In the genomic region with DNA sequence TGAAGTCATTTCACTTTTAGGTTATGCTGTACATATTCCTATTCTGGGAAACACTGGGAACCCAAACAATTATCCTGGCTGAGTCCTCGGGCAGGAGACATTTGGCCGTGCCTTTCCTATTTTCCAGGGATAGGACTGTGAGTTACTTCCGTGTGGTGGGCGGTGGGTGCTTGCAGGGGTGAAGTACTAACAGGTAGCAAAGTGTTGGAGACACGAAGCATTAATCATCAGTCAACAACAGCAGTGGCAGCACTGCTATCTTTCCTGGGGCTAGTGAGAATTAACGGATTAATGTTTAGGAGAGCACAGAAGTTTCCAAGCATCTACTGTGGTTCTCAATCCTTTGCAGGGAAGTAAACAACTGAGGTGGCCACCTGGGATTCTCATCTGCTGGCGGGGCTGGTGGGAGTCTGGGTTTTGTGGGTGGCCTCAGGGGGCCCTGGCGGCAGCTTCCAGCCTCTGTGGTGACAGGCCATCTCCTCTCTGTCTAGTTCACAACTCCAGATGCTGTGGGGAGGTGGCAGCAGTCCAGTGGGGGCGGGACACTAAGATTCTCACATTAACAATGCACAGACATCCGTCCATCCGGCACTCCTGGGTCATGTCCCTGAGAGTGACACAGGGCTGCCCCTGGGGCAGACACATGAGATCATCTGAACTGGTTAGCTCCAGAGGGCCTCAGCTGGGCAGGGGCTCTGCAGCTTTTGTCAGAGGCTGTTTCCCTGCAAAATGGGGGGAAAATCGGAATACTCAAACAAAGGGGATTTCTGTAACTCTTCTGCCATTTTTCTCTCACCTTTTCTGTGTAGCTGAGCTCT, we compare ENCODE assay signal across 9 cellular contexts.
DNase-seq lines count a peak whose midpoint lies in the region; ATAC-seq and TF ChIP-seq lines count a peak whose summit lies in the region.
"Had no signal": no experiment of that assay in that cellular context is flagged by ENCODE, and none has a peak within 500 bp of the region (broad histone marks: within the 10 kb centered on the region; RNA-seq: fewer than 3 reads in every experiment).

No MANE protein-coding gene starts in this region.

- intact Hi-C loops in left lung (cut with DNase I) = no loop called here

- H3K4me3 ChIP-seq in left lung = no peak overlapping the region

- peak overlapping the region; percentile 63 to 70 for H3K27ac ChIP-seq in left lung

- H3K36me3 ChIP-seq in left lung = no peaks in the 10 kb centered on the region

- H3K4me1 Mint-ChIP-seq in activated CD4-positive, alpha-beta T cell treated with anti-CD3 and anti-CD28 coated beads, Interleukin-2, amount 10 ng/mL, durations not matched to agents 7 days and 5 days = peaks cover 66% of the 10 kb centered on the region
- H3K4me1 Mint-ChIP-seq in brain = peaks cover 67% of the 10 kb centered on the region
- H3K4me1 Mint-ChIP-seq in type B pancreatic cell (ENCODE audit: unreplicated experiment) = peaks cover 34% of the 10 kb centered on the region

- TF ChIP-seq CTCF in brain (conservative IDR thresholded peaks at IDR 0.05) (no peak), left lung (IDR thresholded peaks at IDR 0.05) (no peak), type B pancreatic cell (conservative IDR thresholded peaks at IDR 0.05) (no peak)

- no peaks in the 10 kb centered on the region for H3K27me3 Mint-ChIP-seq in activated CD4-positive, alpha-beta T cell treated with anti-CD3 and anti-CD28 coated beads, Interleukin-2, amount 10 ng/mL, durations not matched to agents 7 days and 5 days
- H3K27me3 Mint-ChIP-seq in brain (no peaks in the 10 kb centered on the region), type B pancreatic cell (no peaks in the 10 kb centered on the region)

- no peaks in the 10 kb centered on the region for H3K9me3 Mint-ChIP-seq in activated CD4-positive, alpha-beta T cell treated with anti-CD3 and anti-CD28 coated beads, Interleukin-2, amount 10 ng/mL, durations not matched to agents 7 days and 5 days
- no peaks in the 10 kb centered on the region for H3K9me3 Mint-ChIP-seq in brain
- no peaks in the 10 kb centered on the region for H3K9me3 Mint-ChIP-seq in type B pancreatic cell

- H3K9me3 ChIP-seq in left lung = no peaks in the 10 kb centered on the region

- H3K27ac Mint-ChIP-seq in activated CD4-positive, alpha-beta T cell treated with anti-CD3 and anti-CD28 coated beads, Interleukin-2, amount 10 ng/mL, durations not matched to agents 7 days and 5 days = peak overlapping the region; percentile 55
- H3K27ac Mint-ChIP-seq in brain (peak overlapping the region; percentile 80 to 95 (median 92)), type B pancreatic cell (peak overlapping the region; percentile 76)

- CTCF ChIA-PET in activated CD4-positive, alpha-beta T cell treated with anti-CD3 and anti-CD28 coated beads, Interleukin-2, amount 10 ng/mL, durations not matched to agents 7 days and 5 days (lab: Charles Lee) = interaction anchor here (0.6 to 2.0 kb wide), 6 partner anchors 11 to 267 kb away, joined by 3 to 7 read pairs (median 4); no protein-coding TSS in a partner anchor

- H3K4me3 Mint-ChIP-seq in activated CD4-positive, alpha-beta T cell treated with anti-CD3 and anti-CD28 coated beads, Interleukin-2, amount 10 ng/mL, durations not matched to agents 7 days and 5 days = no peak overlapping the region
- H3K4me3 Mint-ChIP-seq in brain (peak overlapping the region; percentile 67 to 81 (median 72)), type B pancreatic cell (peak overlapping the region; percentile 47)

- ATAC-seq in left lung = peak; percentile 48
- ATAC-seq in GM19328 (IDR thresholded peaks at IDR 0.05; ENCODE audit: unreplicated experiment) = no peak

- no peaks in the 10 kb centered on the region for H3K4me1 ChIP-seq in left lung

- H3K27me3 ChIP-seq in left lung = no peaks in the 10 kb centered on the region

- POLR2A ChIA-PET in activated CD4-positive, alpha-beta T cell treated with anti-CD3 and anti-CD28 coated beads, Interleukin-2, amount 10 ng/mL, durations not matched to agents 7 days and 5 days (lab: Charles Lee) = no interaction called here

- DNase-seq in activated CD4-positive, alpha-beta T cell treated with anti-CD3 and anti-CD28 coated beads, Interleukin-2, amount 10 ng/mL, durations not matched to agents 7 days and 5 days = no peak
- no peak for DNase-seq in activated CD4-positive, alpha-beta T cell treated with anti-CD3 and anti-CD28 coated beads, Interleukin-2, amount 50 U/mL, for 48 hours
- DNase-seq in left lung (peak in 1 of 2 donors; percentile 52), type B pancreatic cell (ENCODE audit: extremely low spot score, unreplicated experiment) (no peak), 8988T (no peak)
- no peak for DNase-seq in activated CD4-positive, alpha-beta T cell treated with anti-CD3 and anti-CD28 coated beads for 1 hour
- DNase-seq: COR-L47 had no signal

- H3K36me3 Mint-ChIP-seq in activated CD4-positive, alpha-beta T cell treated with anti-CD3 and anti-CD28 coated beads, Interleukin-2, amount 10 ng/mL, durations not matched to agents 7 days and 5 days (ENCODE audit: low read depth) = peaks cover 63% of the 10 kb centered on the region
- no peaks in the 10 kb centered on the region for H3K36me3 Mint-ChIP-seq in brain
- H3K36me3 Mint-ChIP-seq in type B pancreatic cell = no peaks in the 10 kb centered on the region
